ENCODE assay signal across 10 cellular contexts in the genomic region with DNA sequence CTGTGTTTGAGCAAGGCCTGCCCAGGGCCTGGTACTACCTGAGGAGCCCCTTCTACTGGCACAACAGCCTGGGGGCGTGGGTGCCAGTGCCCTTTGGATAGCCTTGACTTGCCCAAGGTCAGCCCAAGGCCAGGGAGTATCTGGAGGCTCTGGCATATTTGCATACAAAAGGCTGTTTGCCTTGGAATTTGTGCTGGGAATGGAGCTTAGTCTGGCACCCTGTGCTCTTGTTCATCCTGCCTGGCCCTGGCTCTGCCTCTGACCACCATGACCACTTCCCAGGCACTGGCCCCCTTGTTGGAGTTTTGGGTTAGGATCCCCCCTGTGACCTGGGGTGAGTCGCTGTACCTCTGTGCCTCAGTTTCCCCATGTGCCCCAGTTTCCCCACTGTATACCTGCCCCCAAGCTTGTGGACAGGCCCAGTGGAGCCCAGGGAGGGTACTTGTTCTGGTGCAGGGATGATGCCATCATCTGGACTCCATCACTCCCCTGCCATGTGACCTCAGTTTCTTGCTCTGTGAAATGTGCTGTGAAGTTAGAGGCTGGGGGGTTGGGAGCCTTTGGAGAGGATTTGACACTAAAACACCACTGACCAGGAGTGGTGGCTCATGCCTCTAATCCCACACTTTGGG. TPM values are rescaled to one million over a fixed set of nuclear protein-coding genes. Genes with fewer than 3 reads are reported as not detected.
A peak's percentile ranks its signal among the peaks of the same experiment; 100 is the strongest.
DNase-seq lines count a peak whose midpoint lies in the region; ATAC-seq, FAIRE-seq and TF ChIP-seq lines count a peak whose summit lies in the region.
"Had no signal": no experiment of that assay in that cellular context is flagged by ENCODE, and none has a peak within 500 bp of the region (broad histone marks: within the 10 kb centered on the region; RNA-seq: fewer than 3 reads in every experiment).

No MANE protein-coding gene starts in this region.

- H3K9me3 ChIP-seq in Karpas-422 (ENCODE audit: low read length) (no peaks in the 10 kb centered on the region), colonic mucosa (no peaks in the 10 kb centered on the region), small intestine (ENCODE audit: control insufficient read depth, low read depth) (no peaks in the 10 kb centered on the region), MG63 (no peaks in the 10 kb centered on the region)
- H3K9me3 ChIP-seq: SJSA1 had no signal

- H3K9ac ChIP-seq in Karpas-422 (ENCODE audit: low read length) (peak overlapping the region; percentile 22; the same call in 1 of the 2 replicates), colonic mucosa (ENCODE audit: low read depth in 2 of 2, low read length in 2 of 2) (peak overlapping the region; percentile 8 to 39)

- no peaks in the 10 kb centered on the region for H3K27me3 ChIP-seq in Karpas-422 (ENCODE audit: low read length)
- no peaks in the 10 kb centered on the region for H3K27me3 ChIP-seq in colonic mucosa
- no peaks in the 10 kb centered on the region for H3K27me3 ChIP-seq in small intestine (ENCODE audit: control insufficient read depth in 2 of 2, insufficient read depth in 2 of 2, low read length in 2 of 2)
- no peaks in the 10 kb centered on the region for H3K27me3 ChIP-seq in MG63
- H3K27me3 ChIP-seq: SJSA1 had no signal

- 53 to 66% (median 59%) methylated on average over 2 of the region's 2 CpGs for WGBS in small intestine, 3 donors

- H3K79me2 ChIP-seq in Karpas-422 (ENCODE audit: low read length), result no peaks in the 10 kb centered on the region

- H3K4me3 ChIP-seq in GM08714 (ENCODE audit: low read length) (peak overlapping the region; percentile 64; the same call in 1 of the 2 replicates), Karpas-422 (ENCODE audit: low read length) (peak overlapping the region; percentile 14; the same call in 1 of the 2 replicates), colonic mucosa (peak overlapping the region; percentile 74), small intestine (ENCODE audit: low read depth in 1 of 2, low read length in 2 of 2) (peak overlapping the region in 1 of 2 donors; percentile 67), MG63 (no peak overlapping the region)
- H3K4me3 ChIP-seq: SJSA1 had no signal

- H3K36me3 ChIP-seq in Karpas-422 (ENCODE audit: insufficient read depth, low read length) (no peaks in the 10 kb centered on the region), colonic mucosa (no peaks in the 10 kb centered on the region), small intestine (ENCODE audit: control insufficient read depth in 2 of 2, insufficient read depth in 2 of 2, low read length in 2 of 2) (no peaks in the 10 kb centered on the region), MG63 (no peaks in the 10 kb centered on the region)
- H3K36me3 ChIP-seq: SJSA1 had no signal

- H2AFZ ChIP-seq in Karpas-422 (ENCODE audit: low read length), result no peak overlapping the region

- H3K9me2 ChIP-seq in Karpas-422 (replicated peaks; ENCODE audit: insufficient read depth, low read length), result no peaks in the 10 kb centered on the region

- peak overlapping the region; percentile 37 for H3K4me2 ChIP-seq in Karpas-422 (ENCODE audit: low read depth, low read length, poor library complexity, severe bottlenecking)

- H3K27ac ChIP-seq in Karpas-422 (ENCODE audit: low read length), result no peak overlapping the region
- peak overlapping the region; percentile 61 for H3K27ac ChIP-seq in colonic mucosa
- peak overlapping the region; percentile 9 to 78 for H3K27ac ChIP-seq in small intestine (ENCODE audit: low read depth in 1 of 2, low read length in 1 of 2)
- H3K27ac ChIP-seq: foreskin keratinocyte, SJSA1 had no signal

- FAIRE-seq in small intestine (lab: Jason Lieb, UNC), result no peak

- no peaks in the 10 kb centered on the region for H4K20me1 ChIP-seq in Karpas-422 (ENCODE audit: insufficient read depth, low read depth, low read length)

- DNase-seq in Karpas-422, result no peak
- no peak for DNase-seq in colonic mucosa
- no peak for DNase-seq in small intestine
- no peak for DNase-seq in MG63
- DNase-seq in stimulated activated CD4-positive, alpha-beta T cell treated with anti-CD3 and anti-CD28 coated beads, Interleukin-2, amount 100 ng/mL, for 24 hours, result no peak
- DNase-seq: cerebellar nuclear complex, foreskin keratinocyte had no signal

- peaks cover 33% of the 10 kb centered on the region for H3K4me1 ChIP-seq in Karpas-422 (ENCODE audit: low read length)
- H3K4me1 ChIP-seq in colonic mucosa, result peaks cover 6% of the 10 kb centered on the region
- peaks cover 0 to 4% of the 10 kb centered on the region in 2 donors for H3K4me1 ChIP-seq in small intestine (ENCODE audit: control insufficient read depth in 2 of 2, insufficient read depth in 1 of 2, low read depth in 1 of 2, low read length in 1 of 2)
- H3K4me1 ChIP-seq: foreskin keratinocyte, SJSA1 had no signal

- ATAC-seq in HG03520 (IDR thresholded peaks at IDR 0.05; ENCODE audit: unreplicated experiment), result no peak
- ATAC-seq: foreskin keratinocyte had no signal

- intact Hi-C loops in colonic mucosa (cut with DNase I), result no loop called here

- no peak for TF ChIP-seq CTCF in colonic mucosa (IDR thresholded peaks at IDR 0.05)

RNA-seq across cellular contexts. Expression of a gene that starts 1.6 kb away (rescaled TPM):
- total RNA-seq in Karpas-422 (2014; rRNA removed; shearing (Covaris generic); ENCODE audit: low replicate concordance), result 4.9 and 6.2 TPM in 2 replicates
- 1 to 10 TPM; 1.6 to 2.2 TPM for total RNA-seq in colonic mucosa
- 1 to 10 TPM in 2 of 3 donors, not detected in 1; 3.7 to 3.8 TPM for polyA plus RNA-seq in small intestine
- 0.40 TPM in 1 of 2 replicates, not detected in the other for total RNA-seq in MG63 (2014; rRNA removed; shearing (Covaris generic); ENCODE audit: low replicate concordance)
- total RNA-seq: SJSA1 had no signal

RNA-seq across cellular contexts. Expression of a gene that starts 35.9 kb away (rescaled TPM):
- total RNA-seq in Karpas-422 (2014; rRNA removed; shearing (Covaris generic); ENCODE audit: low replicate concordance), result 5.5 and 11.4 TPM in 2 replicates
- 10 to 100 TPM; 48.6 to 56.3 TPM for total RNA-seq in colonic mucosa
- polyA plus RNA-seq in small intestine, result 10 to 100 TPM; 39.3 to 45.6 (median 44.9) TPM
- total RNA-seq in MG63 (2014; rRNA removed; shearing (Covaris generic); ENCODE audit: low replicate concordance), result 77.4 and 103 TPM in 2 replicates
